ENCODE assay signal across 8 cellular contexts in the genomic region with DNA sequence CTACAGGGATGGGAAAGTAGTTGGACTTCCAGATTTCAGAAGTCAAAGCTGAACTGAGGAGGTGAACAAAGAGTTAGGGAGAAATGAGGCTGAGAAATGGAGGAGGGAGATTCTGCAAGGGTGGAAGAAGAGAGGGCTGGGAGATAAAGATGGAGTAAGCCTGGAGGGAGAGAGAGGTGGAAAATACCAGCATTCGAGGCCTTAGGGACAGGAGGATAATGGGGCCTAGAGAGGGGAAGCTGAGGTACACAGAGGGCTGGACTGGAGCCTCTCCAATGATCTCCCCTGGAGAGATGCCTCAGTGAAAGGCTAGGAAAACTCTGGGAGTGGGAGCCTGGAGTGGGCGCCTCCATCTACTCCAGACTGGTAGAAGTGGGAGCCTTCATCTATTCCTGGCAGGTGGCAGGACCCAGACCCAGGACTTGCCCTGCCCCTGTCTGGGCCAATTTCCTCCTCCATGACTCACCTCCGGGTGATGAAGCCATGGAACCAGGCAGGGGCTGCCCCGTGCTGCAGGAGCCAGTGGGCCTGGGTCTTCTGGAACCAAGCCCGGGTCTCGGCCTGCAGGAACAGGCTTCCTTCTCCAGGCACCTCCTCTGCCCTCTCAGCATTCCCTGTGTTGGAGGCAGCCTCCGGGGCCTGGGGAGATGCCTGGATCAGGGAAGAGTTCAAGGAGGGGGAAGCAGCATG. TPM values are rescaled to one million over a fixed set of nuclear protein-coding genes. Genes with fewer than 3 reads are reported as not detected.
DNase-seq lines count a peak whose midpoint lies in the region; ATAC-seq and TF ChIP-seq lines count a peak whose summit lies in the region.

No MANE protein-coding gene starts in this region.

- H2AFZ ChIP-seq in ACC112 (ENCODE audit: low read length, unreplicated experiment), result peak overlapping the region; percentile 68

- no peaks in the 10 kb centered on the region for H3K27me3 ChIP-seq in ACC112 (ENCODE audit: insufficient read depth, low read length)

- peaks cover 5% of the 10 kb centered on the region for H3K79me2 ChIP-seq in ACC112 (ENCODE audit: control insufficient read depth, insufficient read depth, low read length, unreplicated experiment)

- peak overlapping the region; percentile 80; the same call in 1 of the 2 replicates for H3K4me3 ChIP-seq in ACC112 (ENCODE audit: low read depth, low read length)

- H3K4me3 Mint-ChIP-seq in T-helper 1 cell treated with Interleukin-12 subunit alpha and Interleukin-12 subunit beta and Interleukin-4 antibody, amounts not matched to agents 30 μg/mL and 1 μg/mL, for 36 hours, result peak overlapping the region; percentile 89
- peak overlapping the region in 7 of 8 donors; percentile 27 to 89 (median 80) for H3K4me3 Mint-ChIP-seq in naive B cell

- H3K4me1 ChIP-seq in ACC112 (ENCODE audit: control insufficient read depth, insufficient read depth, low read length, unreplicated experiment), result peaks cover 28% of the 10 kb centered on the region

- CTCF ChIA-PET in HEK293T (lab: Yijun Ruan, JAX), result interaction anchor here (0.7 to 1.1 kb wide), 2 partner anchors 10 to 22 kb away, joined by 3 to 5 read pairs; no protein-coding TSS in a partner anchor

- ATAC-seq in naive B cell (ENCODE audit: low read depth in 2 of 2), result no peak

- DNase-seq in central memory CD4-positive, alpha-beta T cell, result peak; percentile 33
- no peak for DNase-seq in naive B cell
- no peak for DNase-seq in cerebellar cortex (ENCODE audit: low spot score)
- no peak for DNase-seq in NCI-H2196 treated with DMSO at 0.1 percent for 48 hours (lab: John Stamatoyannopoulos, UW; ENCODE audit: unreplicated experiment)
- no peak for DNase-seq in HEK293T (ENCODE audit: extremely low spot score)
- no peak for DNase-seq in RPMI8226

- H3K27ac Mint-ChIP-seq in T-helper 1 cell treated with Interleukin-12 subunit alpha and Interleukin-12 subunit beta and Interleukin-4 antibody, amounts not matched to agents 30 μg/mL and 1 μg/mL, for 36 hours, result peak overlapping the region; percentile 100
- peak overlapping the region in 2 of 6 donors; percentile 68 to 91 for H3K27ac Mint-ChIP-seq in naive B cell

- H3K36me3 ChIP-seq in ACC112 (ENCODE audit: insufficient read depth, low read length), result no peaks in the 10 kb centered on the region; the same call in 1 of the 2 replicates

- peaks cover 57% of the 10 kb centered on the region for H3K36me3 Mint-ChIP-seq in T-helper 1 cell treated with Interleukin-12 subunit alpha and Interleukin-12 subunit beta and Interleukin-4 antibody, amounts not matched to agents 30 μg/mL and 1 μg/mL, for 36 hours (ENCODE audit: low read depth)
- no peaks in the 10 kb centered on the region for H3K36me3 Mint-ChIP-seq in naive B cell

- H3K27ac ChIP-seq in ACC112 (ENCODE audit: low read depth, low read length), result peak overlapping the region; percentile 50

- no peaks in the 10 kb centered on the region for H3K27me3 Mint-ChIP-seq in T-helper 1 cell treated with Interleukin-12 subunit alpha and Interleukin-12 subunit beta and Interleukin-4 antibody, amounts not matched to agents 30 μg/mL and 1 μg/mL, for 36 hours (ENCODE audit: low read depth)
- peaks cover 4 to 33% (median 18%) of the 10 kb centered on the region in 3 donors for H3K27me3 Mint-ChIP-seq in naive B cell

- H3K4me1 Mint-ChIP-seq in T-helper 1 cell treated with Interleukin-12 subunit alpha and Interleukin-12 subunit beta and Interleukin-4 antibody, amounts not matched to agents 30 μg/mL and 1 μg/mL, for 36 hours (ENCODE audit: low read depth), result peaks cover 54% of the 10 kb centered on the region
- H3K4me1 Mint-ChIP-seq in naive B cell, result peaks cover 30 to 33% (median 31%) of the 10 kb centered on the region in 3 donors

- H3K9me3 Mint-ChIP-seq in T-helper 1 cell treated with Interleukin-12 subunit alpha and Interleukin-12 subunit beta and Interleukin-4 antibody, amounts not matched to agents 30 μg/mL and 1 μg/mL, for 36 hours, result no peaks in the 10 kb centered on the region
- H3K9me3 Mint-ChIP-seq in naive B cell, result no peaks in the 10 kb centered on the region

- POLR2A ChIA-PET in HEK293T (lab: Yijun Ruan, JAX), result interaction anchor here (0.6 to 2.7 kb wide), 8 partner anchors 8 to 108 kb away, joined by 3 to 9 read pairs (median 4); a partner anchor contains a TSS

TF ChIP-seq in HEK293T, 16 proteins besides CTCF, POLR2A, EP300 and RAD21:
- TF ChIP-seq FOXK2 (IDR thresholded peaks at IDR 0.05), result no peak
- no peak for TF ChIP-seq FOXA1 (IDR thresholded peaks at IDR 0.05)
- TF ChIP-seq BHLHE40 (IDR thresholded peaks at IDR 0.05; ENCODE audit: borderline replicate concordance), result no peak
- no peak for TF ChIP-seq ARNT (IDR thresholded peaks at IDR 0.05)
- TF ChIP-seq, protein P1, sequence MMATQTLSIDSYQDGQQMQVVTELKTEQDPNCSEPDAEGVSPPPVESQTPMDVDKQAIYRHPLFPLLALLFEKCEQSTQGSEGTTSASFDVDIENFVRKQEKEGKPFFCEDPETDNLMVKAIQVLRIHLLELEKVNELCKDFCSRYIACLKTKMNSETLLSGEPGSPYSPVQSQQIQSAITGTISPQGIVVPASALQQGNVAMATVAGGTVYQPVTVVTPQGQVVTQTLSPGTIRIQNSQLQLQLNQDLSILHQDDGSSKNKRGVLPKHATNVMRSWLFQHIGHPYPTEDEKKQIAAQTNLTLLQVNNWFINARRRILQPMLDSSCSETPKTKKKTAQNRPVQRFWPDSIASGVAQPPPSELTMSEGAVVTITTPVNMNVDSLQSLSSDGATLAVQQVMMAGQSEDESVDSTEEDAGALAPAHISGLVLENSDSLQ (IDR thresholded peaks at IDR 0.05), result no peak
- no peak for TF ChIP-seq CTBP1 (IDR thresholded peaks at IDR 0.05; ENCODE audit: borderline replicate concordance)
- TF ChIP-seq SP1 (IDR thresholded peaks at IDR 0.05), result no peak
- TF ChIP-seq LEF1 (IDR thresholded peaks at IDR 0.05; ENCODE audit: borderline replicate concordance), result no peak
- TF ChIP-seq HDGF (IDR thresholded peaks at IDR 0.05; ENCODE audit: borderline replicate concordance), result no peak
- no peak for TF ChIP-seq TARDBP (IDR thresholded peaks at IDR 0.05)
- TF ChIP-seq SUZ12 (IDR thresholded peaks at IDR 0.05), result no peak
- TF ChIP-seq ELF4 (IDR thresholded peaks at IDR 0.05), result no peak
- no peak for TF ChIP-seq ZNF384 (IDR thresholded peaks at IDR 0.05)
TF ChIP-seq in HEK293T: peak in this region for 0.

RNA-seq across cellular contexts. Expression of a gene that starts 1.9 kb away (rescaled TPM):
- 1 to 10 TPM in 1 of 6 donors, under 1 TPM in 4, not detected in 1; 0.26 to 1.2 (median 0.31) TPM for polyA plus RNA-seq in naive B cell (ENCODE audit: low read depth in 6 of 6)

RNA-seq across cellular contexts. Expression of a gene that starts 44.2 kb away (rescaled TPM):
- not detected for polyA plus RNA-seq in naive B cell (ENCODE audit: low read depth in 6 of 6)

RNA-seq across cellular contexts. Expression of a gene that starts 45.9 kb away (rescaled TPM):
- polyA plus RNA-seq in naive B cell (ENCODE audit: low read depth in 6 of 6), result not detected

RNA-seq across cellular contexts. Expression of a gene that starts 47.4 kb away (rescaled TPM):
- 10 to 100 TPM; 31.9 to 69.4 (median 38.9) TPM for polyA plus RNA-seq in naive B cell (ENCODE audit: low read depth in 6 of 6)
